In genomic region chr4:20544645-20545044, GRCh38 we compare ENCODE assay signal across 8 cellular contexts.
DNase-seq lines count a peak whose midpoint lies in the region; ATAC-seq and TF ChIP-seq lines count a peak whose summit lies in the region.

No MANE protein-coding gene starts in this region.

- intact Hi-C loops in mucosa of descending colon (cut with DNase I, micrococcal nuclease) = loop anchor here in 1 of 2 donors (10.0 kb wide), 2 partner anchors 130 to 140 kb away; no protein-coding TSS in a partner anchor

- no peaks in the 10 kb centered on the region for H3K36me3 ChIP-seq in mucosa of descending colon (ENCODE audit: low read depth)

- no peaks in the 10 kb centered on the region for H3K9me3 ChIP-seq in mucosa of descending colon

- ATAC-seq in mucosa of descending colon (peak; percentile 34), HG03354 (IDR thresholded peaks at IDR 0.05; ENCODE audit: poor library complexity, severe bottlenecking, unreplicated experiment) (no peak)

- DNase-seq in NCI-H2196 (lab: John Stamatoyannopoulos, UW; ENCODE audit: unreplicated experiment) = peak; percentile 19
- DNase-seq in NCI-H2196 treated with DMSO at 0.1 percent for 48 hours (lab: John Stamatoyannopoulos, UW; ENCODE audit: unreplicated experiment) = no peak
- peak; percentile 19 for DNase-seq in NCI-H345 (lab: John Stamatoyannopoulos, UW)
- peak; percentile 6 for DNase-seq in cerebellum (ENCODE audit: low spot score)
- DNase-seq in mucosa of descending colon = no peak
- no peak for DNase-seq in NCI-H128 (lab: John Stamatoyannopoulos, UW; ENCODE audit: unreplicated experiment)
- DNase-seq in activated CD8-positive, alpha-beta memory T cell treated with anti-CD3 and anti-CD28 coated beads, Interleukin-2, amount 50 U/mL, for 48 hours = no peak

- no peak for TF ChIP-seq CTCF in mucosa of descending colon (IDR thresholded peaks at IDR 0.05)

- H3K4me1 ChIP-seq in mucosa of descending colon (ENCODE audit: low read depth) = no peaks in the 10 kb centered on the region

- H3K4me3 ChIP-seq in mucosa of descending colon = no peak overlapping the region

Comparison
In these comparisons a context has a peak if more than half of its experiments do, and no peak if none do; other contexts are left out.
1. DNase-seq: peak in NCI-H2196 (single experiment), NCI-H345 (single experiment) and cerebellum (single experiment); none in NCI-H2196 treated with DMSO at 0.1 percent for 48 hours (single experiment), mucosa of descending colon (0 of 3), NCI-H128 (single experiment) and activated CD8-positive, alpha-beta memory T cell treated with anti-CD3 and anti-CD28 coated beads, Interleukin-2, amount 50 U/mL, for 48 hours (single experiment).